ENCODE assay signal across 8 cellular contexts in genomic region chr10:70477661-70478162, GRCh38. TPM values are rescaled to one million over a fixed set of nuclear protein-coding genes. Genes with fewer than 3 reads are reported as not detected.
DNase-seq lines count a peak whose midpoint lies in the region; ATAC-seq and FAIRE-seq lines count a peak whose summit lies in the region.

No MANE protein-coding gene starts in this region.

- CTCF ChIA-PET in naive thymus-derived CD4-positive, alpha-beta T cell (lab: Charles Lee), result interaction anchor here (0.7 to 1.4 kb wide), 2 partner anchors 16 to 75 kb away, joined by 3 to 6 read pairs; no protein-coding TSS in a partner anchor

- H3K4me1 Mint-ChIP-seq in naive thymus-derived CD4-positive, alpha-beta T cell, result peaks cover 28 to 60% (median 52%) of the 10 kb centered on the region in 7 donors

- POLR2A ChIA-PET in naive thymus-derived CD4-positive, alpha-beta T cell (lab: Charles Lee), result interaction anchor here (1.7 kb wide), 1 partner anchor 74 kb away, joined by 7 read pairs; the partner anchor contains the start of gene EIF4EBP2

- peaks cover 0 to 74% (median 0%) of the 10 kb centered on the region in 5 donors for H3K27me3 Mint-ChIP-seq in naive thymus-derived CD4-positive, alpha-beta T cell

- H3K9me3 Mint-ChIP-seq in naive thymus-derived CD4-positive, alpha-beta T cell, result no peaks in the 10 kb centered on the region

- H3K4me3 Mint-ChIP-seq in naive thymus-derived CD4-positive, alpha-beta T cell, result peak overlapping the region; percentile 73 to 90 (median 84)

- no peak overlapping the region for H3K27ac ChIP-seq in naive thymus-derived CD4-positive, alpha-beta T cell (ENCODE audit: low read depth, low read length)

- peaks cover 0 to 4% of the 10 kb centered on the region in 2 donors for H3K27me3 ChIP-seq in naive thymus-derived CD4-positive, alpha-beta T cell (ENCODE audit: control insufficient read depth in 2 of 2, insufficient read depth in 2 of 2, low read length in 2 of 2)

- ATAC-seq in naive thymus-derived CD4-positive, alpha-beta T cell, result peak; percentile 85
- ATAC-seq in GM18867 (IDR thresholded peaks at IDR 0.05; ENCODE audit: unreplicated experiment), result no peak

- peak overlapping the region; percentile 56 for H3K4me3 ChIP-seq in naive thymus-derived CD4-positive, alpha-beta T cell (ENCODE audit: low read length)

- FAIRE-seq in frontal cortex (lab: Jason Lieb, UNC), result no peak

- H3K36me3 Mint-ChIP-seq in naive thymus-derived CD4-positive, alpha-beta T cell, result no peaks in the 10 kb centered on the region

- peaks cover 29 to 51% of the 10 kb centered on the region in 2 donors for H3K4me1 ChIP-seq in naive thymus-derived CD4-positive, alpha-beta T cell (ENCODE audit: control insufficient read depth in 2 of 2, insufficient read depth in 2 of 2, low read length in 2 of 2)

- H3K27ac Mint-ChIP-seq in naive thymus-derived CD4-positive, alpha-beta T cell, result peak overlapping the region; percentile 6 to 93 (median 75)

- intact Hi-C loops in naive thymus-derived CD4-positive, alpha-beta T cell (cut with micrococcal nuclease), result loop anchor here (1.0 to 5.0 kb wide), 10 partner anchors 16 to 340 kb away; partner anchors contain the start of genes LRRC20 (in 2 of the 2), PPA1 (in 2 of the 2), EIF4EBP2 (in 1 of the 2) and PRF1 (in 1 of the 2)

- DNase-seq in NCI-H2196 (lab: John Stamatoyannopoulos, UW; ENCODE audit: unreplicated experiment) (peak; percentile 15), NCI-H2196 treated with DMSO at 0.1 percent for 48 hours (lab: John Stamatoyannopoulos, UW; ENCODE audit: unreplicated experiment) (no peak), ecto neural progenitor cell (ENCODE audit: low spot score) (peak; percentile 46), frontal cortex (ENCODE audit: low spot score in 2 of 2) (no peak)
- DNase-seq in activated CD4-positive, alpha-beta T cell treated with anti-CD3 and anti-CD28 coated beads for 4 hours, result peak; percentile 86 to 91
- DNase-seq in naive thymus-derived CD4-positive, alpha-beta T cell, result peak; percentile 39 to 90 (median 78)
- DNase-seq in stimulated activated naive CD4-positive, alpha-beta T cell treated with Interleukin-2 at 50 U/mL for 16 hours (lab: John Stamatoyannopoulos, UW), result peak; percentile 69

- no peaks in the 10 kb centered on the region for H3K9me3 ChIP-seq in naive thymus-derived CD4-positive, alpha-beta T cell (ENCODE audit: control insufficient read depth in 2 of 3, low read length in 3 of 3)

- H3K36me3 ChIP-seq in naive thymus-derived CD4-positive, alpha-beta T cell (ENCODE audit: control insufficient read depth in 2 of 3, insufficient read depth in 3 of 3, low read length in 3 of 3), result no peaks in the 10 kb centered on the region

RNA-seq across cellular contexts. Expression of gene PALD1, which starts 0.9 kb away (rescaled TPM):
- under 1 TPM; 0.08 to 0.39 (median 0.19) TPM for total RNA-seq in naive thymus-derived CD4-positive, alpha-beta T cell
- polyA plus RNA-seq in naive thymus-derived CD4-positive, alpha-beta T cell, result under 1 TPM in 1 of 2 donors, not detected in 1; 0.10 TPM
- total RNA-seq in frontal cortex, result 6.9 TPM

RNA-seq across cellular contexts. Expression of gene NODAL, which starts 36.2 kb away (rescaled TPM):
- not detected for total RNA-seq in naive thymus-derived CD4-positive, alpha-beta T cell
- polyA plus RNA-seq in naive thymus-derived CD4-positive, alpha-beta T cell, result not detected
- total RNA-seq in frontal cortex, result 2.0 TPM

Comparison
In these comparisons a context has a peak if more than half of its experiments do, and no peak if none do; other contexts are left out.
1. DNase-seq: peak in NCI-H2196 (single experiment), activated CD4-positive, alpha-beta T cell treated with anti-CD3 and anti-CD28 coated beads for 4 hours (2 of 2), ecto neural progenitor cell (single experiment), naive thymus-derived CD4-positive, alpha-beta T cell (9 of 9) and stimulated activated naive CD4-positive, alpha-beta T cell treated with Interleukin-2 at 50 U/mL for 16 hours (single experiment); none in NCI-H2196 treated with DMSO at 0.1 percent for 48 hours (single experiment) and frontal cortex (0 of 2).